Comparison of ENCODE assay signal across 26 cellular contexts in genomic region chr13:80903911-80904310, GRCh38.
DNase-seq lines count a peak whose midpoint lies in the region; ATAC-seq, FAIRE-seq and TF ChIP-seq lines count a peak whose summit lies in the region.
"Had no signal": no experiment of that assay in that cellular context is flagged by ENCODE, and none has a peak within 500 bp of the region (broad histone marks: within the 10 kb centered on the region; RNA-seq: fewer than 3 reads in every experiment).

No MANE protein-coding gene starts in this region.

- no peak overlapping the region for H4K91ac ChIP-seq in mesenchymal stem cell (ENCODE audit: low read length)

- no peak overlapping the region for H2AFZ ChIP-seq in mesenchymal stem cell (ENCODE audit: low read depth, low read length)
- H2AFZ ChIP-seq: GM23248 had no signal

- no peak overlapping the region for H2BK120ac ChIP-seq in mesenchymal stem cell (ENCODE audit: low read depth, low read length)

- no peak overlapping the region for H3K4me3 Mint-ChIP-seq in activated T-cell treated with anti-CD3 and anti-CD28 coated beads, Interleukin-2, amount 50 U/mL, for 4 hours
- H3K4me3 Mint-ChIP-seq: B cell; CD14-positive monocyte; CD4-positive, alpha-beta T cell; CD8-positive, alpha-beta memory T cell had no signal

- DNase-seq in HCEC 1CT: peak; percentile 18
- peak; percentile 37 to 54 for DNase-seq in cardiac fibroblast (ENCODE audit: low read depth in 2 of 2)
- peak; percentile 51 for DNase-seq in fibroblast of pulmonary artery (ENCODE audit: low read depth)
- DNase-seq in mesenchymal stem cell: peak; percentile 8
- DNase-seq in RWPE1 (ENCODE audit: low spot score): no peak
- no peak for DNase-seq in activated T-cell treated with anti-CD3 and anti-CD28 coated beads, Interleukin-2, amount 50 U/mL, for 4 hours
- DNase-seq in BE2C: no peak
- DNase-seq in kidney: no peak
- DNase-seq: CD4-positive, alpha-beta T cell; CD8-positive, alpha-beta memory T cell; DMS 273 treated with DMSO at 0.1 percent for 48 hours; DMS79; EL; GDM1; GM23248; H7 had no signal

- H3K27me3 Mint-ChIP-seq in activated T-cell treated with anti-CD3 and anti-CD28 coated beads, Interleukin-2, amount 50 U/mL, for 4 hours (ENCODE audit: low read depth): no peaks in the 10 kb centered on the region
- H3K27me3 Mint-ChIP-seq: B cell; CD4-positive, alpha-beta T cell; CD8-positive, alpha-beta memory T cell had no signal

- H2AK5ac ChIP-seq in mesenchymal stem cell (ENCODE audit: low read length, severe bottlenecking): no peak overlapping the region

- no peak overlapping the region for H3K18ac ChIP-seq in mesenchymal stem cell (ENCODE audit: low read depth in 1 of 2, low read length in 2 of 2)

- H3K14ac ChIP-seq in mesenchymal stem cell (ENCODE audit: low read length in 2 of 2): no peak overlapping the region

- no peak overlapping the region for H3K4me2 ChIP-seq in mesenchymal stem cell (ENCODE audit: low read length, poor library complexity, severe bottlenecking)
- H3K4me2 ChIP-seq: BLaER1 treated with 17β-estradiol and CSF1 and Interleukin-3, amounts not matched to agents 10 nM and 100 nM had no signal

- no peaks in the 10 kb centered on the region for H3K9me3 ChIP-seq in mesenchymal stem cell (ENCODE audit: control insufficient read depth, low read length)
- no peaks in the 10 kb centered on the region for H3K9me3 ChIP-seq in BE2C
- no peaks in the 10 kb centered on the region for H3K9me3 ChIP-seq in kidney (ENCODE audit: control insufficient read depth in 1 of 2, low read length in 2 of 2)

- no peak overlapping the region for H2BK5ac ChIP-seq in mesenchymal stem cell (ENCODE audit: low read depth, low read length, poor library complexity, severe bottlenecking)

- H3K27ac ChIP-seq in mesenchymal stem cell (ENCODE audit: low read length, poor library complexity, severe bottlenecking) (no peak overlapping the region), RWPE1 (no peak overlapping the region), kidney (ENCODE audit: low read depth in 2 of 2, low read length in 2 of 2) (no peak overlapping the region)
- H3K27ac ChIP-seq: 22Rv1; BLaER1 treated with 17β-estradiol and CSF1 and Interleukin-3, amounts not matched to agents 10 nM and 100 nM; GM23248 had no signal

- peaks cover 3% of the 10 kb centered on the region for H3K9me3 Mint-ChIP-seq in activated T-cell treated with anti-CD3 and anti-CD28 coated beads, Interleukin-2, amount 50 U/mL, for 4 hours
- H3K9me3 Mint-ChIP-seq: CD4-positive, alpha-beta T cell; CD8-positive, alpha-beta memory T cell had no signal

- TF ChIP-seq CTCF in cardiac fibroblast (IDR thresholded peaks at IDR 0.05; ENCODE audit: low read depth, low read length) (no peak), fibroblast of pulmonary artery (IDR thresholded peaks at IDR 0.05; ENCODE audit: low read length, missing control alignments) (no peak), RWPE1 (conservative IDR thresholded peaks at IDR 0.05; ENCODE audit: low read depth) (no peak), BE2C (IDR thresholded peaks at IDR 0.05; ENCODE audit: low read depth, low read length) (no peak), kidney (IDR thresholded peaks at IDR 0.05; ENCODE audit: borderline replicate concordance, extremely low read depth, insufficient read depth) (no peak)

- no peak overlapping the region for H4K8ac ChIP-seq in mesenchymal stem cell (ENCODE audit: low read length)

- H3K23ac ChIP-seq in mesenchymal stem cell (ENCODE audit: low read length in 2 of 2): no peak overlapping the region

- H3K4ac ChIP-seq in mesenchymal stem cell (ENCODE audit: low read depth in 1 of 2, low read length in 2 of 2): no peak overlapping the region

- no peak for FAIRE-seq in kidney (lab: Jason Lieb, UNC)
- FAIRE-seq: A204.1, D721Med, GM12878, GM19239, H1 had no signal

- H3K36me3 Mint-ChIP-seq in activated T-cell treated with anti-CD3 and anti-CD28 coated beads, Interleukin-2, amount 50 U/mL, for 4 hours (ENCODE audit: insufficient read depth): no peaks in the 10 kb centered on the region
- H3K36me3 Mint-ChIP-seq: CD14-positive monocyte; CD8-positive, alpha-beta memory T cell had no signal

- H3K36me3 ChIP-seq in mesenchymal stem cell (ENCODE audit: control insufficient read depth in 1 of 2, insufficient read depth in 2 of 2, low read depth in 1 of 2, low read length in 2 of 2) (no peaks in the 10 kb centered on the region), BE2C (no peaks in the 10 kb centered on the region), kidney (ENCODE audit: control insufficient read depth in 1 of 2, insufficient read depth in 2 of 2, low read length in 2 of 2) (no peaks in the 10 kb centered on the region)
- H3K36me3 ChIP-seq: BLaER1 treated with 17β-estradiol and CSF1 and Interleukin-3, amounts not matched to agents 10 nM and 100 nM had no signal

- H3K4me3 ChIP-seq in cardiac fibroblast (replicated peaks in 1 of 2; ENCODE audit: low read depth in 2 of 2, low read length in 2 of 2) (no peak overlapping the region), fibroblast of pulmonary artery (replicated peaks; ENCODE audit: low read depth, low read length) (no peak overlapping the region), mesenchymal stem cell (ENCODE audit: insufficient read depth in 1 of 2, low read depth in 1 of 2, low read length in 2 of 2) (no peak overlapping the region), BE2C (ENCODE audit: low read depth, low read length) (no peak overlapping the region), kidney (ENCODE audit: low read length in 2 of 2) (no peak overlapping the region)
- H3K4me3 ChIP-seq: BLaER1 treated with 17β-estradiol and CSF1 and Interleukin-3, amounts not matched to agents 10 nM and 100 nM; GM12878; GM23248 had no signal

- no peak overlapping the region for H3K9ac ChIP-seq in mesenchymal stem cell (ENCODE audit: low read length)
- no peak overlapping the region for H3K9ac ChIP-seq in kidney (ENCODE audit: low read length in 2 of 2)
- H3K9ac ChIP-seq: BLaER1 treated with 17β-estradiol and CSF1 and Interleukin-3, amounts not matched to agents 10 nM and 100 nM; GM23248 had no signal

- H3K4me1 ChIP-seq in mesenchymal stem cell (ENCODE audit: control insufficient read depth, insufficient read depth, low read depth, low read length) (no peaks in the 10 kb centered on the region), BE2C (no peaks in the 10 kb centered on the region), kidney (ENCODE audit: control insufficient read depth in 1 of 2, insufficient read depth in 1 of 2, low read depth in 1 of 2, low read length in 2 of 2) (no peaks in the 10 kb centered on the region)

- no peaks in the 10 kb centered on the region for H3K4me1 Mint-ChIP-seq in activated T-cell treated with anti-CD3 and anti-CD28 coated beads, Interleukin-2, amount 50 U/mL, for 4 hours (ENCODE audit: low read depth)
- H3K4me1 Mint-ChIP-seq: B cell; CD14-positive monocyte; CD8-positive, alpha-beta memory T cell had no signal

- H3K79me1 ChIP-seq in mesenchymal stem cell (replicated peaks; ENCODE audit: low read length, poor library complexity, severe bottlenecking): no peaks in the 10 kb centered on the region

- POLR2A ChIA-PET in RWPE1 (lab: Yijun Ruan, JAX; ENCODE audit: low non-redundant PET): no interaction called here

- no peak overlapping the region for H2BK12ac ChIP-seq in mesenchymal stem cell (ENCODE audit: low read length in 2 of 2)

- no peak for ATAC-seq in activated T-cell treated with anti-CD3 and anti-CD28 coated beads, Interleukin-2, amount 50 U/mL, for 4 hours
- ATAC-seq: GM12878, HCT116 had no signal

- intact Hi-C loops in kidney (cut with DNase I): no loop called here

- CTCF ChIA-PET in RWPE1 (lab: Yijun Ruan, JAX): interaction anchor here (0.6 kb wide), 1 partner anchor 35 kb away, joined by 3 read pairs; no protein-coding TSS in a partner anchor

- H3K27me3 ChIP-seq in mesenchymal stem cell (ENCODE audit: control insufficient read depth in 1 of 2, insufficient read depth in 1 of 2, low read length in 2 of 2) (no peaks in the 10 kb centered on the region), BE2C (no peaks in the 10 kb centered on the region)
- H3K27me3 ChIP-seq: BLaER1 treated with 17β-estradiol and CSF1 and Interleukin-3, amounts not matched to agents 10 nM and 100 nM had no signal

- no peak overlapping the region for H2BK15ac ChIP-seq in mesenchymal stem cell (ENCODE audit: low read depth, poor library complexity, severe bottlenecking)

Comparison
In these comparisons a context has a peak if more than half of its experiments do, and no peak if none do; other contexts are left out.
1. DNase-seq: peak in HCEC 1CT (single experiment), cardiac fibroblast (2 of 2), fibroblast of pulmonary artery (single experiment) and mesenchymal stem cell (single experiment); none in RWPE1 (single experiment), activated T-cell treated with anti-CD3 and anti-CD28 coated beads, Interleukin-2, amount 50 U/mL, for 4 hours (single experiment), BE2C (single experiment) and kidney (single experiment).